In the genomic region with DNA sequence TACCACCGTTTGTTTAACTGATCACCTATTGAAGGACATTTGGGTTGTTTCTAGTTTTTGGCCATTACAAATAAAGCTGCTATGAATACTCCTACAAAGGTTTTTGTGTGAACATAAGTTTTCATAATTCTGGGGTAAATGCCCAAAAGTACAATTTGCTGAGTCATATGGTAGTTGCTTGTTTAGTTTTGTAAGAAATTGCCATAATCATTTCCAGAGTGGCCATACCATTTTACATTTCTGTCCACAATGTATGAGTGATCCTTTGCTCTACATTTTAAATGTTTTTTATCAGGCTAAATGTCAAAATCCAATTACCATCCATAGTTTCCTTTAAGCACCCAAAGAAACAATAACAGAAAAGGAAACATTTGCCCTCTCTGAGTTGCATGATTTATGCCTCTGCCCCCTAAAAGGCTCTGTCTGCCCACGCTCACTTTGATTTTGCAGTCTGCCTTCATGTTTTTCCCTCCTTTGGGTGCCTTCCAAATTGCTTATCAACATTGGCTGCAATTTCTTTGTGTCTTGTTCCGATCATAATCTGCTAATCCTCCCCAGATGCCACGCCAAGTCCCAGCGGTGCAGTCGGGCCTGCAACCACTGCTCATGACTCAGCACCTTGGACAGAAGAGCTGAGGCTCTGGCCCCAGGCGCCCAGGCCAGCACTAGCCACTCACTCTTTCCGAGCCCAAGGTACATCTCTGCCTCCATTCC, we compare ENCODE assay signal across 10 cellular contexts.
DNase-seq lines count a peak whose midpoint lies in the region; ATAC-seq and TF ChIP-seq lines count a peak whose summit lies in the region.
"Had no signal": no experiment of that assay in that cellular context is flagged by ENCODE, and none has a peak within 500 bp of the region (broad histone marks: within the 10 kb centered on the region; RNA-seq: fewer than 3 reads in every experiment).

No MANE protein-coding gene starts in this region.

- ATAC-seq in GM18907 (IDR thresholded peaks at IDR 0.05; ENCODE audit: unreplicated experiment), result no peak
- no peak for ATAC-seq in activated T-cell treated with anti-CD3 and anti-CD28 coated beads, Interleukin-2, amount 50 U/mL, for 4 hours

- no peaks in the 10 kb centered on the region for H3K27me3 Mint-ChIP-seq in activated T-cell treated with anti-CD3 and anti-CD28 coated beads, Interleukin-2, amount 50 U/mL, for 4 hours (ENCODE audit: low read depth)

- DNase-seq in Ammon's horn (ENCODE audit: low spot score) (peak; percentile 31), NCI-H82 (lab: John Stamatoyannopoulos, UW) (peak; percentile 66), erythroblast (lab: John Stamatoyannopoulos, UW) (peak; percentile 23 to 49), non-pigmented ciliary epithelial cell (ENCODE audit: low read depth) (peak; percentile 46), NOMO-1 treated with DMSO at 0.1 percent for 48 hours (lab: John Stamatoyannopoulos, UW; ENCODE audit: unreplicated experiment) (no peak)
- no peak for DNase-seq in activated naive CD4-positive, alpha-beta T cell treated with anti-CD3 and anti-CD28 coated beads, Interleukin-2, amount 50 U/mL, for 16 hours
- DNase-seq in activated T-cell treated with anti-CD3 and anti-CD28 coated beads, Interleukin-2, amount 50 U/mL, for 4 hours, result no peak
- DNase-seq: DND-41 had no signal

- TF ChIP-seq POLR2A in erythroblast (IDR thresholded peaks at IDR 0.05; ENCODE audit: low read length), result no peak

- H3K4me1 Mint-ChIP-seq in activated T-cell treated with anti-CD3 and anti-CD28 coated beads, Interleukin-2, amount 50 U/mL, for 4 hours (ENCODE audit: low read depth), result no peaks in the 10 kb centered on the region

- H3K36me3 Mint-ChIP-seq in activated T-cell treated with anti-CD3 and anti-CD28 coated beads, Interleukin-2, amount 50 U/mL, for 4 hours (ENCODE audit: insufficient read depth), result no peaks in the 10 kb centered on the region

- H3K9me3 Mint-ChIP-seq in activated T-cell treated with anti-CD3 and anti-CD28 coated beads, Interleukin-2, amount 50 U/mL, for 4 hours, result no peaks in the 10 kb centered on the region
- H3K9me3 Mint-ChIP-seq: nephron had no signal

- H3K4me3 Mint-ChIP-seq in activated T-cell treated with anti-CD3 and anti-CD28 coated beads, Interleukin-2, amount 50 U/mL, for 4 hours, result no peak overlapping the region
- H3K4me3 Mint-ChIP-seq: nephron had no signal

Comparison
In these comparisons a context has a peak if more than half of its experiments do, and no peak if none do; other contexts are left out.
1. DNase-seq: peak in Ammon's horn (single experiment), NCI-H82 (single experiment), erythroblast (2 of 2) and non-pigmented ciliary epithelial cell (single experiment); none in activated naive CD4-positive, alpha-beta T cell treated with anti-CD3 and anti-CD28 coated beads, Interleukin-2, amount 50 U/mL, for 16 hours (single experiment), NOMO-1 treated with DMSO at 0.1 percent for 48 hours (single experiment) and activated T-cell treated with anti-CD3 and anti-CD28 coated beads, Interleukin-2, amount 50 U/mL, for 4 hours (single experiment).